12 cellular contexts compared by ENCODE assay signal in genomic region chr10:72084094-72084459, GRCh38. TPM values are rescaled to one million over a fixed set of nuclear protein-coding genes. Genes with fewer than 3 reads are reported as not detected.
DNase-seq lines count a peak whose midpoint lies in the region; ATAC-seq and TF ChIP-seq lines count a peak whose summit lies in the region.
"Had no signal": no experiment of that assay in that cellular context is flagged by ENCODE, and none has a peak within 500 bp of the region (broad histone marks: within the 10 kb centered on the region; RNA-seq: fewer than 3 reads in every experiment).

No MANE protein-coding gene starts in this region.

- H3K27ac ChIP-seq in upper lobe of left lung, result peak overlapping the region in 3 of 4 donors; percentile 22 to 89 (median 48)
- H3K27ac ChIP-seq: A549, epithelial cell of prostate, neutrophil had no signal

- ATAC-seq in left cardiac atrium (no peak), omental fat pad (ENCODE audit: low FRiP score) (no peak), upper lobe of left lung (ENCODE audit: low FRiP score in 2 of 2) (no peak), HG02938 (IDR thresholded peaks at IDR 0.05; ENCODE audit: unreplicated experiment) (no peak), GM19035 (IDR thresholded peaks at IDR 0.05; ENCODE audit: unreplicated experiment) (no peak)
- ATAC-seq: A549 had no signal

- DNase-seq in cardiac septum (ENCODE audit: low spot score), result peak; percentile 66
- DNase-seq in left cardiac atrium, result no peak
- DNase-seq in activated gamma-delta T cell treated with Interleukin-2 at 50 U/mL for 16 hours, result peak; percentile 67
- peak; percentile 10 for DNase-seq in omental fat pad (ENCODE audit: low spot score)
- no peak for DNase-seq in upper lobe of left lung
- DNase-seq in occipital lobe (lab: John Stamatoyannopoulos, UW), result no peak
- DNase-seq: NCI-H2107 had no signal

- H3K4me1 ChIP-seq in upper lobe of left lung, result peaks cover 32 to 62% (median 35%) of the 10 kb centered on the region in 4 donors

- H3K36me3 ChIP-seq in upper lobe of left lung, result no peaks in the 10 kb centered on the region
- H3K36me3 ChIP-seq: neutrophil had no signal

- peaks cover 0 to 17% (median 6%) of the 10 kb centered on the region in 4 donors for H3K27me3 ChIP-seq in upper lobe of left lung

- TF ChIP-seq EP300 in upper lobe of left lung (IDR thresholded peaks at IDR 0.05), result no peak

- TF ChIP-seq CTCF in omental fat pad (IDR thresholded peaks at IDR 0.05) (no peak), upper lobe of left lung (IDR thresholded peaks at IDR 0.05) (no peak)

- H3K4me3 ChIP-seq in upper lobe of left lung, result no peak overlapping the region
- H3K4me3 ChIP-seq: A549 had no signal

- TF ChIP-seq POLR2A in upper lobe of left lung (IDR thresholded peaks at IDR 0.05), result no peak

- H3K9me3 ChIP-seq in upper lobe of left lung, result no peaks in the 10 kb centered on the region
- H3K9me3 ChIP-seq: A549, neutrophil had no signal

- 84 to 94% methylated on average over 9 of the region's 9 CpGs for WGBS in upper lobe of left lung, 2 donors

- intact Hi-C loops in cardiac septum (cut with DNase I) (no loop called here), left cardiac atrium (cut with DNase I) (no loop called here)

RNA-seq across cellular contexts. Expression of gene SPOCK2, which starts 4.3 kb away (rescaled TPM):
- total RNA-seq in cardiac septum, result 7.5 TPM
- total RNA-seq in left cardiac atrium, result 1 to 10 TPM; 8.1 to 9.8 TPM
- total RNA-seq in omental fat pad, result 10 to 100 TPM in 2 of 4 donors, 1 to 10 TPM in 2; 8.3 to 24.6 (median 16.2) TPM
- 100 to 1,000 TPM in 5 of 6 donors, 10 to 100 TPM in 1; 62.9 to 532 (median 159) TPM for total RNA-seq in upper lobe of left lung
- total RNA-seq in occipital lobe, result 25.1 TPM

Comparison
In these comparisons a context has a peak if more than half of its experiments do, and no peak if none do; other contexts are left out.
1. DNase-seq: peak in cardiac septum (single experiment), activated gamma-delta T cell treated with Interleukin-2 at 50 U/mL for 16 hours (single experiment) and omental fat pad (single experiment); none in left cardiac atrium (single experiment), upper lobe of left lung (0 of 2) and occipital lobe (single experiment).